ENCODE assay signal across 19 cellular contexts in the genomic region with DNA sequence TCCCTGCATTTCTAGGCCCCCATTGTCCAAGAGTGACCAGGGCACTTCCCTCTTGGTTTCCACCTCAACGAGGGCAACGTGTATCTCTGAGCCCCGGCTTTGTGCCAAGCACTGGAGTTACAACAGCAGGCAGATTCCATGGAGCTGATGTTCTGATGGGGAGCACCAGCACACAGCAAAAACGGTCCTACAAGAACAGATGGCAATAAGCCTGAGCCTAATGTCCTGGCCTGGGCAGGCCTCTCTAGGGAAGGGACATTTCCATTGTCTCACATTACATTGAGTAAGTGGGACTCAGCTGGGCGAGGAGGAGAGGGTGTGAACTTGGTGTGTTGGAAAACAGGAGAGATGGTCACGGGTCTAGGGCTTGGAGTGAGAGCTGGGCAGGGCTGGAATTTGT. TPM values are rescaled to one million over a fixed set of nuclear protein-coding genes. Genes with fewer than 3 reads are reported as not detected.
"Had no signal": no experiment of that assay in that cellular context is flagged by ENCODE, and none has a peak within 500 bp of the region (broad histone marks: within the 10 kb centered on the region; RNA-seq: fewer than 3 reads in every experiment).

No MANE protein-coding gene starts in this region.

- DNase-seq: activated CD4-positive, alpha-beta memory T cell treated with anti-CD3 and anti-CD28 coated beads for 36 hours; activated CD4-positive, CD25-positive, alpha-beta regulatory T cell treated with anti-CD3 and anti-CD28 coated beads, Interleukin-2, amount 50 U/mL, for 72 hours; activated gamma-delta T cell treated with Interleukin-2 at 50 U/mL for 16 hours; activated naive CD8-positive, alpha-beta T cell treated with anti-CD3 and anti-CD28 coated beads for 36 hours; activated T-cell treated with anti-CD3 and anti-CD28 coated beads, Interleukin-2, amount 50 U/mL, for 48 hours; brain microvascular endothelial cell; dermis blood vessel endothelial cell; erythroblast; head of caudate nucleus; islet precursor cell; sigmoid colon; stimulated activated CD4-positive, alpha-beta T cell treated with anti-CD3 and anti-CD28 coated beads, Interleukin-4, amount 100 ng/mL, for 1 hour; testis; upper lobe of right lung had no signal

- ATAC-seq: upper lobe of right lung had no signal

- H3K4me3 ChIP-seq: neural progenitor cell, sigmoid colon, testis, upper lobe of right lung had no signal

- H3K36me3 ChIP-seq: brain microvascular endothelial cell, neural progenitor cell, sigmoid colon, upper lobe of right lung had no signal

- H3K4me1 ChIP-seq: neural progenitor cell, sigmoid colon had no signal

- H3K27me3 ChIP-seq: brain microvascular endothelial cell, neural progenitor cell, testis, upper lobe of right lung had no signal

- H2AFZ ChIP-seq: neural progenitor cell had no signal

- H3K9ac ChIP-seq: neural progenitor cell had no signal

- H3K9me3 ChIP-seq: sigmoid colon, testis, upper lobe of right lung had no signal

- H3K4me2 ChIP-seq: neural progenitor cell had no signal

- H3K27ac ChIP-seq: brain microvascular endothelial cell, neural progenitor cell, sigmoid colon, upper lobe of right lung had no signal

RNA-seq across cellular contexts. Expression of a gene that starts 27.2 kb away (rescaled TPM):
- total RNA-seq: activated CD4-positive, alpha-beta memory T cell treated with anti-CD3 and anti-CD28 coated beads for 36 hours; activated naive CD8-positive, alpha-beta T cell treated with anti-CD3 and anti-CD28 coated beads for 36 hours; cerebellum; dermis blood vessel endothelial cell; liver; mesenteric fat pad; sigmoid colon had no signal

RNA-seq across cellular contexts. Expression of a gene that starts 38.3 kb away (rescaled TPM):
- total RNA-seq: activated CD4-positive, alpha-beta memory T cell treated with anti-CD3 and anti-CD28 coated beads for 36 hours; activated naive CD8-positive, alpha-beta T cell treated with anti-CD3 and anti-CD28 coated beads for 36 hours; dermis blood vessel endothelial cell; liver; mesenteric fat pad; progenitor cell of endocrine pancreas; sigmoid colon; testis had no signal
